9 cellular contexts compared by ENCODE assay signal in genomic region chr22:47228767-47229166, GRCh38.
"Had no signal": no experiment of that assay in that cellular context is flagged by ENCODE, and none has a peak within 500 bp of the region (broad histone marks: within the 10 kb centered on the region; RNA-seq: fewer than 3 reads in every experiment).

No MANE protein-coding gene starts in this region.

- H3K36me3 ChIP-seq: HAP-1 had no signal

- H3K4me1 ChIP-seq: HAP-1 had no signal

- DNase-seq: GOT3, H7, HFFc6, IMR-90, KBM-7 had no signal

- H3K9me3 ChIP-seq: HAP-1 had no signal

- H3K4me3 ChIP-seq: HAP-1 had no signal

- ATAC-seq: HCT116 had no signal

- H3K9ac ChIP-seq: KMS-11 had no signal

- H3K27ac ChIP-seq: KMS-11 had no signal

- H3K4me2 ChIP-seq: KMS-11 had no signal

- FAIRE-seq: HTR-8/SVneo had no signal
